Comparison of ENCODE assay signal across 10 cellular contexts in the genomic region with DNA sequence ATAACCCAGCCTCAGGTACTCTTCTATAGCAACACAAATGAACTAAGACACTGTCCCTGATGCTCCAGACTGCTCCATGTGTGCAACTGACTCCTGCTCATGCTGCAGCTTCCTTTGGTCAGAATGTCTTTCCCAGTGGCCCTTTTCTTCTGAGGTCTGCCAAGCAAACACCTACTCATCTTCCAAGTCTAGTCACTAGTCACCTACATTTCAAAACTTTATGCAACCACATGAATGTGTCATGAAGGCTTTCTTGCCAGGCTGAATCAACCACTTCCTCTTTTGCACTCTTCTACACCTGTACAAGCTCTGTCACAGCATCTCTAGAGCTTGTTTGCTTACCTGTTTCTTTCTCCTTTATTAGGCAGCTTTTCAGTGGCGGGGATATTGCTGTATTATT.
A peak's percentile ranks its signal among the peaks of the same experiment; 100 is the strongest.
DNase-seq lines count a peak whose midpoint lies in the region; ATAC-seq, FAIRE-seq and TF ChIP-seq lines count a peak whose summit lies in the region.
"Had no signal": no experiment of that assay in that cellular context is flagged by ENCODE, and none has a peak within 500 bp of the region (broad histone marks: within the 10 kb centered on the region; RNA-seq: fewer than 3 reads in every experiment).

No MANE protein-coding gene starts in this region.

- H3K4me1 ChIP-seq in hepatocyte (ENCODE audit: insufficient read depth) (no peaks in the 10 kb centered on the region), kidney (ENCODE audit: control insufficient read depth in 1 of 2, insufficient read depth in 1 of 2, low read depth in 1 of 2, low read length in 2 of 2) (no peaks in the 10 kb centered on the region)

- H3K27me3 ChIP-seq in hepatocyte, result no peaks in the 10 kb centered on the region
- H3K27me3 ChIP-seq in H7 (ENCODE audit: control insufficient read depth, insufficient read depth, low read length), result no peaks in the 10 kb centered on the region

- H3K9me3 ChIP-seq in hepatocyte (ENCODE audit: low read depth) (no peaks in the 10 kb centered on the region), kidney (ENCODE audit: control insufficient read depth in 1 of 2, low read length in 2 of 2) (no peaks in the 10 kb centered on the region)

- intact Hi-C loops in kidney (cut with DNase I), result loop anchor here (10.0 kb wide), 1 partner anchor 728 kb away; no protein-coding TSS in a partner anchor

- no peak overlapping the region for H3K4me2 ChIP-seq in hepatocyte

- FAIRE-seq in kidney (lab: Jason Lieb, UNC), result no peak

- H3K27ac ChIP-seq in hepatocyte (no peak overlapping the region), kidney (ENCODE audit: low read depth in 2 of 2, low read length in 2 of 2) (no peak overlapping the region)
- H3K27ac ChIP-seq: RWPE1 had no signal

- H3K36me3 ChIP-seq in hepatocyte (replicated peaks; ENCODE audit: insufficient read depth, low read depth), result no peaks in the 10 kb centered on the region
- H3K36me3 ChIP-seq in H7 (replicated peaks; ENCODE audit: control insufficient read depth, insufficient read depth, low read length), result no peaks in the 10 kb centered on the region
- no peaks in the 10 kb centered on the region for H3K36me3 ChIP-seq in kidney (ENCODE audit: control insufficient read depth in 1 of 2, insufficient read depth in 2 of 2, low read length in 2 of 2)

- H3K9me2 ChIP-seq in hepatocyte (replicated peaks; ENCODE audit: insufficient read depth), result no peaks in the 10 kb centered on the region

- H3K4me3 Mint-ChIP-seq in central memory CD8-positive, alpha-beta T cell, result no peak overlapping the region

- H2AFZ ChIP-seq in hepatocyte, result no peak overlapping the region

- no peaks in the 10 kb centered on the region for H4K20me1 ChIP-seq in hepatocyte (ENCODE audit: insufficient read depth, poor library complexity, severe bottlenecking)

- no peaks in the 10 kb centered on the region for H3K79me2 ChIP-seq in hepatocyte

- no peak overlapping the region for H3K9ac ChIP-seq in kidney (ENCODE audit: low read length in 2 of 2)

- WGBS in hepatocyte (ENCODE audit: low lambda C conversion rate, missing lambda C conversion rate), result 100% methylated on average over 1 of the region's 1 CpG

- H3K9me3 Mint-ChIP-seq in central memory CD8-positive, alpha-beta T cell, result no peaks in the 10 kb centered on the region

- no peak for DNase-seq in central memory CD8-positive, alpha-beta T cell (ENCODE audit: low spot score in 2 of 2)
- DNase-seq in cerebellar nuclear complex (lab: John Stamatoyannopoulos, UW) (no peak), hepatocyte (ENCODE audit: low spot score) (no peak), H7 (no peak), kidney (no peak)

- H3K4me3 ChIP-seq in hepatocyte (no peak overlapping the region), H7 (ENCODE audit: insufficient read depth, low read depth, low read length) (no peak overlapping the region), kidney (ENCODE audit: low read length in 2 of 2) (no peak overlapping the region)

- ATAC-seq in GM19023 (IDR thresholded peaks at IDR 0.05; ENCODE audit: unreplicated experiment), result peak; percentile 92
- ATAC-seq in GM21825 (IDR thresholded peaks at IDR 0.05; ENCODE audit: unreplicated experiment), result peak; percentile 93
- ATAC-seq in HG03575 (IDR thresholded peaks at IDR 0.05; ENCODE audit: extremely low read depth, insufficient number of reproducible peaks, low FRiP score, unreplicated experiment), result peak; percentile 97
- ATAC-seq in central memory CD8-positive, alpha-beta T cell (replicated peaks; ENCODE audit: extremely low read depth, poor library complexity, severe bottlenecking), result peak; percentile 54

- H3K27me3 Mint-ChIP-seq in central memory CD8-positive, alpha-beta T cell, result peaks cover 22% of the 10 kb centered on the region
- H3K27me3 Mint-ChIP-seq: progenitor cell of endocrine pancreas had no signal

- no peak overlapping the region for H3K27ac Mint-ChIP-seq in central memory CD8-positive, alpha-beta T cell (ENCODE audit: low read depth)
- H3K27ac Mint-ChIP-seq: progenitor cell of endocrine pancreas had no signal

- H3K4me1 Mint-ChIP-seq in central memory CD8-positive, alpha-beta T cell, result peaks cover 7% of the 10 kb centered on the region

- no peak for TF ChIP-seq CTCF in hepatocyte (IDR thresholded peaks at IDR 0.05; ENCODE audit: poor library complexity)
- TF ChIP-seq CTCF in kidney (IDR thresholded peaks at IDR 0.05; ENCODE audit: borderline replicate concordance, extremely low read depth, insufficient read depth), result no peak

- no peaks in the 10 kb centered on the region for H3K36me3 Mint-ChIP-seq in central memory CD8-positive, alpha-beta T cell (ENCODE audit: insufficient read depth)
